In genomic region chr7:30642322-30642721, GRCh38 we compare ENCODE assay signal across 16 cellular contexts. TPM values are rescaled to one million over a fixed set of nuclear protein-coding genes. Genes with fewer than 3 reads are reported as not detected.
DNase-seq lines count a peak whose midpoint lies in the region; ATAC-seq, FAIRE-seq and TF ChIP-seq lines count a peak whose summit lies in the region.
"Not testable (repeated sequence)": the region's sequence is repeated elsewhere in the genome, so short reads cannot be mapped to it uniquely, and the experiment has no call there.
"Had no signal": no experiment of that assay in that cellular context is flagged by ENCODE, and none has a peak within 500 bp of the region (broad histone marks: within the 10 kb centered on the region; RNA-seq: fewer than 3 reads in every experiment).

No MANE protein-coding gene starts in this region.

- H2BK12ac ChIP-seq in H1 (ENCODE audit: low read depth, low read length), result not testable (repeated sequence)

- not testable (repeated sequence) for H3K36me3 ChIP-seq in GM23338 (ENCODE audit: insufficient read depth); H1 (ENCODE audit: control insufficient read depth in 2 of 4, insufficient read depth in 4 of 4, low read length in 3 of 4); iPS-15b (ENCODE audit: control insufficient read depth, insufficient read depth, low read length); right lobe of liver
- peaks cover 13% of the 10 kb centered on the region for H3K36me3 ChIP-seq in HUES6 (ENCODE audit: control insufficient read depth, insufficient read depth, low read length)

- H3K79me2 ChIP-seq in GM23338 (replicated peaks; ENCODE audit: insufficient read depth), result not testable (repeated sequence)
- H3K79me2 ChIP-seq in H1 (ENCODE audit: control insufficient read depth in 1 of 2, insufficient read depth in 2 of 2, low read length in 2 of 2), result peaks cover 0 to 15% of the 10 kb centered on the region in 2 experiments; a peak in 2 of 4 replicates

- TF ChIP-seq RAD21 in H1 (IDR thresholded peaks at IDR 0.05 in 1 of 2, conservative IDR thresholded peaks at IDR 0.05 in 1 of 2; ENCODE audit: low read depth in 2 of 2, low read length in 2 of 2), result not testable (repeated sequence)

- H3K9me3 Mint-ChIP-seq in GM23338; glutamatergic neuron (ENCODE audit: unreplicated experiment); nephron progenitor cell; progenitor cell of endocrine pancreas (ENCODE audit: low read depth): not testable (repeated sequence)

- peaks cover 39% of the 10 kb centered on the region for H3K36me3 Mint-ChIP-seq in GM23338 (ENCODE audit: low read depth)
- not testable (repeated sequence) for H3K36me3 Mint-ChIP-seq in glutamatergic neuron (ENCODE audit: unreplicated experiment)
- peaks cover 39% of the 10 kb centered on the region for H3K36me3 Mint-ChIP-seq in nephron progenitor cell (ENCODE audit: low read depth)
- peaks cover 16% of the 10 kb centered on the region for H3K36me3 Mint-ChIP-seq in progenitor cell of endocrine pancreas (ENCODE audit: insufficient read depth)

- H4K5ac ChIP-seq in H1 (ENCODE audit: insufficient read length, low read depth, low read length), result not testable (repeated sequence)

- peak overlapping the region; percentile 88 for H3K27ac Mint-ChIP-seq in GM23338
- H3K27ac Mint-ChIP-seq in glutamatergic neuron (ENCODE audit: unreplicated experiment), result peak overlapping the region; percentile 59
- H3K27ac Mint-ChIP-seq in nephron progenitor cell, result peak overlapping the region; percentile 81
- peak overlapping the region; percentile 97 for H3K27ac Mint-ChIP-seq in progenitor cell of endocrine pancreas

- not testable (repeated sequence) for H2BK5ac ChIP-seq in H1 (ENCODE audit: low read depth, low read length)

- H4K8ac ChIP-seq in H1 (ENCODE audit: extremely low read depth, insufficient read depth, low read length), result not testable (repeated sequence)

- not testable (repeated sequence) for H2AFZ ChIP-seq in GM23338; H1 (ENCODE audit: low read length)

- not testable (repeated sequence) for H3K79me1 ChIP-seq in H1 (ENCODE audit: low read depth, low read length)

- H4K20me1 ChIP-seq in GM23338 (replicated peaks; ENCODE audit: insufficient read depth); H1 (replicated peaks in 1 of 2; ENCODE audit: control insufficient read depth in 1 of 2, insufficient read depth in 2 of 2, low read length in 2 of 2): not testable (repeated sequence)

- H3F3A ChIP-seq in GM23338 (replicated peaks; ENCODE audit: low read depth), result not testable (repeated sequence)

- not testable (repeated sequence) for H3K23me2 ChIP-seq in H1 (ENCODE audit: low read depth, low read length)

- H3K4me1 ChIP-seq in GM23338 (ENCODE audit: insufficient read depth) (peaks cover 13% of the 10 kb centered on the region), HUES6 (ENCODE audit: control insufficient read depth, insufficient read depth, low read length) (peaks cover 16% of the 10 kb centered on the region)
- not testable (repeated sequence) for H3K4me1 ChIP-seq in H1 (replicated peaks in 1 of 4; ENCODE audit: control insufficient read depth in 3 of 4, insufficient read depth in 4 of 4, low read length in 3 of 4); iPS-15b (ENCODE audit: control insufficient read depth, insufficient read depth, low read length); right lobe of liver

- intact Hi-C loops in right lobe of liver (cut with DNase I), result not testable (repeated sequence)

- POLR2A ChIA-PET in H1 (lab: Charles Lee; ENCODE audit: partially characterized antibody), result interaction anchor here (0.6 to 1.8 kb wide), 6 partner anchors 9 to 83 kb away, joined by 3 to 9 read pairs (median 4); no protein-coding TSS in a partner anchor

- CTCF ChIA-PET in H1 (lab: Charles Lee; ENCODE audit: partially characterized antibody), result interaction anchor here (2.7 kb wide), 1 partner anchor 37 kb away, joined by 10 read pairs; no protein-coding TSS in a partner anchor

- not testable (repeated sequence) for H2AK5ac ChIP-seq in H1 (ENCODE audit: low read depth, low read length)

- H3K27me3 ChIP-seq in GM23338 (ENCODE audit: insufficient read depth); HUES6 (ENCODE audit: control insufficient read depth, insufficient read depth, low read length); H1 (replicated peaks in 1 of 4; ENCODE audit: control insufficient read depth in 3 of 4, extremely low read depth in 1 of 4, insufficient read depth in 3 of 4, low read length in 3 of 4); iPS-15b (ENCODE audit: control insufficient read depth, insufficient read depth, low read length); right lobe of liver: not testable (repeated sequence)

- H3K9me3 ChIP-seq in HUES6 (ENCODE audit: control insufficient read depth, insufficient read depth, low read depth, low read length); H1 (ENCODE audit: insufficient read depth in 2 of 2, low read depth in 1 of 2, low read length in 1 of 2); iPS-15b (ENCODE audit: control insufficient read depth, insufficient read depth, low read length); right lobe of liver: not testable (repeated sequence)

- peak overlapping the region; percentile 65; the same call in 1 of the 2 replicates for H3K27ac ChIP-seq in GM23338 (ENCODE audit: low read depth)
- H3K27ac ChIP-seq in HUES6 (ENCODE audit: low read depth, low read length), result 0 out of 2 replicates have a peak overlapping the region, but pooled peaks have one; percentile 6
- H3K27ac ChIP-seq in H1 (ENCODE audit: low read depth, low read length), result peak overlapping the region; percentile 69; the same call in 1 of the 2 replicates
- not testable (repeated sequence) for H3K27ac ChIP-seq in right lobe of liver

- H3K4me3 ChIP-seq in GM23338, result peak overlapping the region; percentile 56
- peak overlapping the region; percentile 52 for H3K4me3 ChIP-seq in HUES6 (ENCODE audit: low read depth, low read length)
- peak overlapping the region; percentile 38 to 60 (median 47); a peak in 6 of 8 replicates for H3K4me3 ChIP-seq in H1 (ENCODE audit: extremely low read depth in 1 of 4, insufficient read depth in 2 of 4, low read depth in 3 of 4, low read length in 4 of 4)
- peak overlapping the region; percentile 22 for H3K4me3 ChIP-seq in iPS-15b (ENCODE audit: low read depth, low read length)
- peak overlapping the region in 2 of 3 donors; percentile 26 to 31 for H3K4me3 ChIP-seq in right lobe of liver

- H3K18ac ChIP-seq in H1 (ENCODE audit: extremely low read depth, low read length), result not testable (repeated sequence)

- WGBS in H1 (ENCODE audit: extremely low coverage in 1 of 2, insufficient coverage in 1 of 2, insufficient read length in 1 of 2, insufficient replicate concordance in 2 of 2, low coverage in 1 of 2, low lambda C conversion rate in 2 of 2, missing lambda C conversion rate in 1 of 2), 2 experiments, result 10% methylated on average over 6 of the region's 29 CpGs; no CpG with 5 or more reads in 1 of the 2 experiments
- 0% methylated on average over 1 of the region's 29 CpGs for WGBS in right lobe of liver (ENCODE audit: insufficient coverage, low coverage, low lambda C conversion rate, missing lambda C conversion rate)

- H3K9ac ChIP-seq in HUES6 (ENCODE audit: low read length), result peak overlapping the region; percentile 60
- H3K9ac ChIP-seq in H1 (replicated peaks in 1 of 4; ENCODE audit: extremely low read depth in 1 of 4, low read depth in 3 of 4, low read length in 3 of 4); iPS-15b (ENCODE audit: low read depth, low read length): not testable (repeated sequence)

- not testable (repeated sequence) for H3K9me2 ChIP-seq in GM23338 (ENCODE audit: insufficient read depth)

- H3K4me3 Mint-ChIP-seq in GM23338 (peak overlapping the region; percentile 75), glutamatergic neuron (ENCODE audit: unreplicated experiment) (peak overlapping the region; percentile 63), nephron progenitor cell (peak overlapping the region; percentile 85), progenitor cell of endocrine pancreas (ENCODE audit: low read depth) (peak overlapping the region; percentile 81)

- not testable (repeated sequence) for H4K91ac ChIP-seq in H1 (replicated peaks; ENCODE audit: insufficient read length, low read length)

- not testable (repeated sequence) for TF ChIP-seq CTCF in GM23338 (conservative IDR thresholded peaks at IDR 0.05; ENCODE audit: low read depth in 2 of 2); H1 (IDR thresholded peaks at IDR 0.05; ENCODE audit: control extremely low read depth in 1 of 3, insufficient read depth in 1 of 3, low read depth in 1 of 3, low read length in 3 of 3); glutamatergic neuron (IDR thresholded peaks at IDR 0.05; ENCODE audit: partially characterized antibody, unreplicated experiment); right lobe of liver (IDR thresholded peaks at IDR 0.05); nephron progenitor cell (IDR thresholded peaks at IDR 0.05); progenitor cell of endocrine pancreas (IDR thresholded peaks at IDR 0.05; ENCODE audit: unreplicated experiment)

- H3K56ac ChIP-seq in H1 (replicated peaks; ENCODE audit: insufficient read length, low read depth, low read length), result not testable (repeated sequence)

- H3K4ac ChIP-seq in H1 (replicated peaks; ENCODE audit: insufficient read length, low read depth, low read length), result not testable (repeated sequence)

- not testable (repeated sequence) for H3K23ac ChIP-seq in H1 (ENCODE audit: insufficient read length)

- H3K4me1 Mint-ChIP-seq in GM23338 (peaks cover 17% of the 10 kb centered on the region; the same call in 2 of the 3 replicates), glutamatergic neuron (ENCODE audit: low read depth, unreplicated experiment) (peaks cover 17% of the 10 kb centered on the region), nephron progenitor cell (peaks cover 30% of the 10 kb centered on the region)
- H3K4me1 Mint-ChIP-seq in progenitor cell of endocrine pancreas (ENCODE audit: low read depth), result not testable (repeated sequence)

- not testable (repeated sequence) for ATAC-seq in GM23338, right lobe of liver

- not testable (repeated sequence) for DNase-seq in GM23338 (ENCODE audit: low spot score); glutamatergic neuron; right lobe of liver; nephron progenitor cell; progenitor cell of endocrine pancreas (ENCODE audit: low spot score, unreplicated experiment)
- DNase-seq in H1 (ENCODE audit: low read depth in 1 of 2, low spot score in 2 of 2), result peak in 1 of 2 experiments; percentile 70

- not testable (repeated sequence) for H2BK120ac ChIP-seq in H1 (replicated peaks; ENCODE audit: low read depth, low read length)

- H2BK20ac ChIP-seq in H1 (ENCODE audit: low read length), result not testable (repeated sequence)

- not testable (repeated sequence) for FAIRE-seq in H1 (lab: Jason Lieb, UNC)

- not testable (repeated sequence) for H2BK15ac ChIP-seq in H1 (ENCODE audit: low read length)

- not testable (repeated sequence) for H3K14ac ChIP-seq in H1 (ENCODE audit: insufficient read length)

- H3K4me2 ChIP-seq in GM23338 (peak overlapping the region; percentile 84), H1 (ENCODE audit: insufficient read depth in 1 of 2, low read depth in 2 of 2, low read length in 2 of 2) (peak overlapping the region; percentile 63 to 69; a peak in 2 of 4 replicates)

- not testable (repeated sequence) for H3K27me3 Mint-ChIP-seq in GM23338 (ENCODE audit: insufficient read depth, low read depth, poor library complexity); glutamatergic neuron (ENCODE audit: unreplicated experiment); nephron progenitor cell (ENCODE audit: low read depth, poor library complexity); progenitor cell of endocrine pancreas

- TF ChIP-seq EP300 in H1 (IDR thresholded peaks at IDR 0.05; ENCODE audit: borderline replicate concordance in 1 of 2, low read depth in 2 of 2, low read length in 2 of 2), result not testable (repeated sequence)

- TF ChIP-seq POLR2A in H1 (IDR thresholded peaks at IDR 0.05; ENCODE audit: control extremely low read depth in 1 of 2, low read depth in 2 of 2, low read length in 2 of 2); right lobe of liver (IDR thresholded peaks at IDR 0.05): not testable (repeated sequence)

RNA-seq across cellular contexts. Expression of gene CRHR2, which starts 39.9 kb away (rescaled TPM):
- total RNA-seq in GM23338 (2014; rRNA removed; shearing (Covaris generic)), result 0.14 and 0.23 TPM in 2 replicates
- polyA plus RNA-seq in GM23338 (2016; fragmentation: Nextera tagmentation; extraction: Ambion mirVana) (0.26 and 1.4 TPM in 2 replicates), H1 (2011; rRNA removed) (0.99 and 1.3 TPM in 2 replicates)
- 0.19 and 0.37 TPM in 2 replicates for total RNA-seq in H1 (2021; fragmentation: NEBNext Ultra II Directional; extraction: Animal tissue kit (Norgen Biotek cat#: 25700))
- polyA plus RNA-seq in H1 (2011; cell fraction: cytosol; rRNA removed), result 0.79 TPM
- 2.5 TPM for polyA plus RNA-seq in H1 (2011; cell fraction: nucleus; rRNA removed)
- polyA plus RNA-seq in H1 (2012, experiment 1 of 2), result 0.66 to 0.97 TPM (median 0.72 TPM) in 4 replicates
- 0.47 TPM for polyA plus RNA-seq in H1 (2012, experiment 2 of 2)
- polyA plus RNA-seq in H1 (2013, experiment 1 of 2), result 0.39 TPM
- 0.37 TPM for polyA plus RNA-seq in H1 (2013, experiment 2 of 2)
- polyA minus RNA-seq in H1 (2011; rRNA and poly(A)+ RNA removed), result 0.35 and 1.8 TPM in 2 replicates
- 0.37 TPM for polyA minus RNA-seq in H1 (2011; cell fraction: cytosol; rRNA and poly(A)+ RNA removed)
- polyA minus RNA-seq in H1 (2011; cell fraction: nucleus; rRNA and poly(A)+ RNA removed), result 0.40 TPM
- total RNA-seq in glutamatergic neuron (ENCODE audit: unreplicated experiment) (2.4 TPM), right lobe of liver (not detected), progenitor cell of endocrine pancreas (not detected in 2 replicates)
- total RNA-seq: A673; CD4-positive, alpha-beta memory T cell; Daoy; HepG2; HT-29 had no signal
- polyA plus RNA-seq: AG04450; CD14-positive monocyte; CD4-positive, alpha-beta memory T cell; HepG2; IgD-negative memory B cell had no signal

RNA-seq across cellular contexts. Expression of gene GARS1, which starts 47.6 kb away (rescaled TPM):
- total RNA-seq in GM23338 (2014; rRNA removed; shearing (Covaris generic)), result 241 and 271 TPM in 2 replicates
- polyA plus RNA-seq in GM23338 (2016; fragmentation: Nextera tagmentation; extraction: Ambion mirVana), result 198 and 207 TPM in 2 replicates
- total RNA-seq in H1 (2021; fragmentation: NEBNext Ultra II Directional; extraction: Animal tissue kit (Norgen Biotek cat#: 25700)), result 247 and 270 TPM in 2 replicates
- polyA plus RNA-seq in H1 (2011; rRNA removed), result 387 and 476 TPM in 2 replicates
- polyA plus RNA-seq in H1 (2011; cell fraction: cytosol; rRNA removed), result 366 TPM
- 441 TPM for polyA plus RNA-seq in H1 (2011; cell fraction: nucleus; rRNA removed)
- polyA plus RNA-seq in H1 (2012, experiment 1 of 2), result 220 to 267 TPM (median 246 TPM) in 4 replicates
- 41.7 TPM for polyA plus RNA-seq in H1 (2012, experiment 2 of 2)
- 220 TPM for polyA plus RNA-seq in H1 (2013, experiment 1 of 2)
- polyA plus RNA-seq in H1 (2013, experiment 2 of 2), result 214 TPM
- 477 and 569 TPM in 2 replicates for polyA minus RNA-seq in H1 (2011; rRNA and poly(A)+ RNA removed)
- polyA minus RNA-seq in H1 (2011; cell fraction: cytosol; rRNA and poly(A)+ RNA removed), result 278 TPM
- 382 TPM for polyA minus RNA-seq in H1 (2011; cell fraction: nucleus; rRNA and poly(A)+ RNA removed)
- total RNA-seq in glutamatergic neuron (ENCODE audit: unreplicated experiment), result 511 TPM
- 100 to 1,000 TPM in 2 of 6 experiments, 10 to 100 TPM in 4; 31.4 to 155 (median 44.7) TPM for total RNA-seq in right lobe of liver
- total RNA-seq in progenitor cell of endocrine pancreas, result 117 and 141 TPM in 2 replicates
